Comparison of ENCODE assay signal across 14 cellular contexts in genomic region chr20:14877616-14878015, GRCh38.
DNase-seq lines count a peak whose midpoint lies in the region; ATAC-seq and TF ChIP-seq lines count a peak whose summit lies in the region.
"Had no signal": no experiment of that assay in that cellular context is flagged by ENCODE, and none has a peak within 500 bp of the region (broad histone marks: within the 10 kb centered on the region; RNA-seq: fewer than 3 reads in every experiment).

No MANE protein-coding gene starts in this region.

- POLR2A ChIA-PET in WTC11 (lab: Charles Lee) = no interaction called here

- H3K9me3 Mint-ChIP-seq in neural crest cell (peaks cover 17% of the 10 kb centered on the region), WTC11 (no peaks in the 10 kb centered on the region)

- peaks cover 30% of the 10 kb centered on the region for H3K4me1 Mint-ChIP-seq in neural crest cell
- peaks cover 23% of the 10 kb centered on the region for H3K4me1 Mint-ChIP-seq in WTC11
- H3K4me1 Mint-ChIP-seq: B cell had no signal

- H3K4me3 ChIP-seq in fibroblast of mammary gland (ENCODE audit: control insufficient read depth, low read depth, low read length) = no peak overlapping the region

- TF ChIP-seq CTCF in fibroblast of mammary gland (conservative IDR thresholded peaks at IDR 0.05; ENCODE audit: control insufficient read depth, insufficient read depth, low read depth, low read length) (no peak), neural crest cell (conservative IDR thresholded peaks at IDR 0.05) (no peak), WTC11 (IDR thresholded peaks at IDR 0.05) (no peak)

- ATAC-seq in WTC11 = no peak

- CTCF ChIA-PET in WTC11 (lab: Charles Lee) = no interaction called here

- H3K36me3 Mint-ChIP-seq in neural crest cell (ENCODE audit: low read depth) = peaks cover 4% of the 10 kb centered on the region
- no peaks in the 10 kb centered on the region for H3K36me3 Mint-ChIP-seq in WTC11

- H3K27ac Mint-ChIP-seq in neural crest cell (ENCODE audit: unreplicated experiment) (peak overlapping the region; percentile 82), WTC11 (no peak overlapping the region; the same call in 1 of the 2 replicates)
- H3K27ac Mint-ChIP-seq: B cell; CD4-positive, alpha-beta T cell; HFFc6 had no signal

- peak; percentile 8 for DNase-seq in NCI-H446 treated with DMSO at 0.1 percent for 48 hours (lab: John Stamatoyannopoulos, UW)
- DNase-seq in astrocyte of the hippocampus (ENCODE audit: low read depth, low spot score) = peak; percentile 62
- DNase-seq in fibroblast of mammary gland (ENCODE audit: low read depth) = peak; percentile 12
- DNase-seq in neural crest cell (ENCODE audit: low read depth, low spot score) = no peak
- no peak for DNase-seq in ecto neural progenitor cell (ENCODE audit: low spot score)
- no peak for DNase-seq in posterior vena cava (ENCODE audit: low spot score)
- DNase-seq in WTC11 (ENCODE audit: low spot score) = no peak
- DNase-seq: C1 segment of cervical spinal cord; Calu3; CD4-positive, alpha-beta T cell; DMS 273 treated with DMSO at 0.1 percent for 48 hours; HCEC 1CT; HFFc6 had no signal

- H3K27me3 Mint-ChIP-seq in neural crest cell (ENCODE audit: low read depth) = no peaks in the 10 kb centered on the region
- H3K27me3 Mint-ChIP-seq in WTC11 (ENCODE audit: low read depth) = no peaks in the 10 kb centered on the region
- H3K27me3 Mint-ChIP-seq: CD4-positive, alpha-beta T cell had no signal

- intact Hi-C loops in posterior vena cava (cut with DNase I) = no loop called here

- H3K4me3 Mint-ChIP-seq in neural crest cell = no peak overlapping the region
- no peak overlapping the region for H3K4me3 Mint-ChIP-seq in WTC11
- H3K4me3 Mint-ChIP-seq: B cell; CD4-positive, alpha-beta T cell; HFFc6 had no signal

TF ChIP-seq in WTC11, 78 proteins besides CTCF, POLR2A, EP300 and RAD21:
- TF ChIP-seq CBFB (CRISPR knock-in tag; IDR thresholded peaks at IDR 0.05; ENCODE audit: low read depth) = no peak
- no peak for TF ChIP-seq MYBL2 (CRISPR knock-in tag; IDR thresholded peaks at IDR 0.05)
- no peak for TF ChIP-seq ATF1 (CRISPR knock-in tag; IDR thresholded peaks at IDR 0.05)
- no peak for TF ChIP-seq ZNF416 (CRISPR knock-in tag; IDR thresholded peaks at IDR 0.05)
- no peak for TF ChIP-seq HMGXB4 (CRISPR knock-in tag; IDR thresholded peaks at IDR 0.05)
- TF ChIP-seq ATF3 (CRISPR knock-in tag; conservative IDR thresholded peaks at IDR 0.05) = no peak
- no peak for TF ChIP-seq FOXJ3 (CRISPR knock-in tag; IDR thresholded peaks at IDR 0.05; ENCODE audit: borderline replicate concordance)
- TF ChIP-seq ZNF425 (CRISPR knock-in tag; conservative IDR thresholded peaks at IDR 0.05) = no peak
- TF ChIP-seq ARID4B (CRISPR knock-in tag; IDR thresholded peaks at IDR 0.05; ENCODE audit: borderline replicate concordance) = no peak
- no peak for TF ChIP-seq ERG (CRISPR knock-in tag; IDR thresholded peaks at IDR 0.05)
- TF ChIP-seq FOXP1 (CRISPR knock-in tag; IDR thresholded peaks at IDR 0.05; ENCODE audit: borderline replicate concordance) = no peak
- TF ChIP-seq OVOL2 (CRISPR knock-in tag; IDR thresholded peaks at IDR 0.05; ENCODE audit: borderline replicate concordance) = no peak
- TF ChIP-seq ZNF263 (CRISPR knock-in tag; IDR thresholded peaks at IDR 0.05; ENCODE audit: low read depth) = no peak
- no peak for TF ChIP-seq ESRRA (CRISPR knock-in tag; IDR thresholded peaks at IDR 0.05; ENCODE audit: borderline replicate concordance)
- no peak for TF ChIP-seq JUN (CRISPR knock-in tag; IDR thresholded peaks at IDR 0.05)
- no peak for TF ChIP-seq ZNF138 (CRISPR knock-in tag; conservative IDR thresholded peaks at IDR 0.05)
- TF ChIP-seq TEAD4 (CRISPR knock-in tag; IDR thresholded peaks at IDR 0.05) = no peak
- TF ChIP-seq SOX15 (CRISPR knock-in tag; IDR thresholded peaks at IDR 0.05) = no peak
- no peak for TF ChIP-seq MLX (CRISPR knock-in tag; IDR thresholded peaks at IDR 0.05)

Comparison
In these comparisons a context has a peak if more than half of its experiments do, and no peak if none do; other contexts are left out.
1. DNase-seq: peak in NCI-H446 treated with DMSO at 0.1 percent for 48 hours (single experiment), astrocyte of the hippocampus (single experiment) and fibroblast of mammary gland (single experiment); none in neural crest cell (single experiment), ecto neural progenitor cell (single experiment), posterior vena cava (single experiment) and WTC11 (single experiment).